8 cellular contexts compared by ENCODE assay signal in the genomic region with DNA sequence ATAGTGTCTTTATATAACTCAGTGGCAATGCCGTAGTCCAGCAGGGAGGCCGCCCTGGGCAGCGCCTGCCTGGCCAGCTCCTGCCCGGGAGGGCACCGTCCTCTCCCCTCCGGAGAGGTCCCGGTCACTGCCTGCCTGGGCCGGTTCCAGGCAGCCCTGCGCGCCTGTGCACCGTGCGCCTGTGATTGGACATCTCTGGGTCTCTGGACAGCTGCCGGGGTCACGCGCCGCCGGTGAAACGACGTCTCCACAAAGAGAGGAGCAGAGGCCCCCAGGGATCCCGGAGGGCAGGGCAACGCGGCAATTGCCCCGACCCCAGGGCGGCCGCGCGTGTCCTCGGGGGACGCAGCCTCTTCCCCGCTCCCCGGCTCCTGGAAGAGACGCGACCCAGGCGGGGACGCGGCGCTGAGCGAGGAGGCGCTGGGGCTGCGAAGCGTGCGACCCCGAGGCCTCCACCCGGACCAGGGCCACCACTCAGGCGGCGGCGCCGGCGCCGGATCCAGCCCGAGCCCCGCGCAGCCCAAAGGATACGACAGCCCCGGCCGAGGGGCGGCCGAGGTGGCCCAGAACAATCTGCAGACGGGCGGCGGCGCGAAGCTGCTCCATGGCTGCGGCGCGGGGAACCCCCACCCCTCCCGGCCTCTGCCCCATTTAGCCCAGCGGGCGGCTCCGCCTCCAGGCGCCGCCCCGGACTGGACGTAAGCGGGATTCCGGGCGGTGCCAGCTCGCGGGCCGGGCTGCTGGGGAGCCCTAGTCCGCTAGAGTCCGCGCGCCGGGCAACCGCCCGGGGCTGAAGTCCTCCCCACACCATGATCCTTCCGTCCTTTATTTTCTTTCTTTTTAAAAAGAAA. TPM values are rescaled to one million over a fixed set of nuclear protein-coding genes. Genes with fewer than 3 reads are reported as not detected.
A peak's percentile ranks its signal among the peaks of the same experiment; 100 is the strongest.
DNase-seq lines count a peak whose midpoint lies in the region; ATAC-seq and TF ChIP-seq lines count a peak whose summit lies in the region.

A gene (minus strand): TSS at position 628 of the 851 bp plus-strand sequence. CDS start 22 bp downstream, at position 606.

- H3K4me3 Mint-ChIP-seq in activated naive CD4-positive, alpha-beta T cell treated with anti-CD3 and anti-CD28 coated beads, Interleukin-2, amount 50 U/mL, for 24 hours: peak within 1 kb of the TSS; percentile 89

- H3K9me3 ChIP-seq in SK-N-SH: no peaks in the 10 kb centered on the region

- WGBS in SK-N-SH (ENCODE audit: low lambda C conversion rate): 0% methylated on average over 16 of the region's 88 CpGs

- no peak for TF ChIP-seq EP300 in SK-N-SH (IDR thresholded peaks at IDR 0.05; ENCODE audit: borderline replicate concordance in 1 of 2, low read depth in 1 of 2, low read length in 1 of 2)

- peaks cover 6 to 7% of the 10 kb centered on the region in 2 experiments; a peak in 3 of 4 replicates for H3K4me1 ChIP-seq in SK-N-SH (ENCODE audit: control insufficient read depth in 1 of 2, insufficient read depth in 2 of 2, low read depth in 1 of 2, low read length in 1 of 2)

- H3K27me3 Mint-ChIP-seq in activated naive CD4-positive, alpha-beta T cell treated with anti-CD3 and anti-CD28 coated beads, Interleukin-2, amount 50 U/mL, for 24 hours: no peaks in the 10 kb centered on the region

- no peaks in the 10 kb centered on the region for H3K9me3 Mint-ChIP-seq in activated naive CD4-positive, alpha-beta T cell treated with anti-CD3 and anti-CD28 coated beads, Interleukin-2, amount 50 U/mL, for 24 hours

- H3K27ac Mint-ChIP-seq in activated naive CD4-positive, alpha-beta T cell treated with anti-CD3 and anti-CD28 coated beads, Interleukin-2, amount 50 U/mL, for 24 hours: peak within 1 kb of the TSS; percentile 86

- H3K79me2 ChIP-seq in SK-N-SH (ENCODE audit: insufficient read depth): peaks cover 18% of the 10 kb centered on the region

- POLR2A ChIA-PET in SK-N-SH (lab: Yijun Ruan, JAX): interaction anchor here (0.5 to 1.6 kb wide), 6 partner anchors 13 to 138 kb away, joined by 3 to 7 read pairs (median 3); a partner anchor contains a TSS

- H3K4me2 ChIP-seq in SK-N-SH: peak within 1 kb of the TSS; percentile 87

- peaks cover 26% of the 10 kb centered on the region for H3K4me1 Mint-ChIP-seq in activated naive CD4-positive, alpha-beta T cell treated with anti-CD3 and anti-CD28 coated beads, Interleukin-2, amount 50 U/mL, for 24 hours

- H4K20me1 ChIP-seq in SK-N-SH (ENCODE audit: insufficient read depth): no peaks in the 10 kb centered on the region

- H3K9ac ChIP-seq in SK-N-SH: peak within 1 kb of the TSS; percentile 86

- CTCF ChIA-PET in SK-N-SH (lab: Yijun Ruan, JAX): interaction anchor here (0.8 to 8.9 kb wide), 6 partner anchors 12 to 137 kb away, joined by 3 to 106 read pairs (median 3); a partner anchor contains a TSS

- ATAC-seq in GM21619 (IDR thresholded peaks at IDR 0.05; ENCODE audit: unreplicated experiment): peak; percentile 63

- TF ChIP-seq CTCF in SK-N-SH (IDR thresholded peaks at IDR 0.05): no peak

- H3K4me3 ChIP-seq in SK-N-SH (ENCODE audit: low read depth in 2 of 2, low read length in 1 of 2): peak within 1 kb of the TSS; percentile 58 to 82

- H2AFZ ChIP-seq in SK-N-SH (ENCODE audit: low read depth): peak within 1 kb of the TSS; percentile 85

- no peaks in the 10 kb centered on the region for H3K36me3 Mint-ChIP-seq in activated naive CD4-positive, alpha-beta T cell treated with anti-CD3 and anti-CD28 coated beads, Interleukin-2, amount 50 U/mL, for 24 hours

- peak; percentile 85 for DNase-seq in EL
- DNase-seq in KG1 (lab: John Stamatoyannopoulos, UW): peak; percentile 66
- peak; percentile 93 for DNase-seq in SK-N-SH
- DNase-seq in globus pallidus (ENCODE audit: low spot score): peak; percentile 93
- peak; percentile 84 for DNase-seq in occipital lobe (lab: John Stamatoyannopoulos, UW)
- peak; percentile 87 for DNase-seq in superior temporal gyrus (ENCODE audit: extremely low spot score)

- H3K27ac ChIP-seq in SK-N-SH (ENCODE audit: low read depth in 2 of 2, low read length in 1 of 2): peak within 1 kb of the TSS; percentile 72 to 82

- H3K9me2 ChIP-seq in SK-N-SH: no peaks in the 10 kb centered on the region

- no peaks in the 10 kb centered on the region for H3K27me3 ChIP-seq in SK-N-SH (ENCODE audit: insufficient read depth)

- H3K36me3 ChIP-seq in SK-N-SH (replicated peaks in 1 of 2; ENCODE audit: control insufficient read depth in 1 of 2, insufficient read depth in 2 of 2, low read length in 1 of 2): no peaks in the 10 kb centered on the region

- peaks cover 10% of the 10 kb centered on the region for H3F3A ChIP-seq in SK-N-SH (replicated peaks; ENCODE audit: insufficient read depth)

- no peak for TF ChIP-seq RAD21 in SK-N-SH (IDR thresholded peaks at IDR 0.05; ENCODE audit: low read length)

TF ChIP-seq in SK-N-SH, 30 proteins besides CTCF, POLR2A, EP300 and RAD21:
- peak; percentile 27; the same call in 1 of the 2 replicates for TF ChIP-seq GABPA (IDR thresholded peaks at IDR 0.05; ENCODE audit: low read depth)
- TF ChIP-seq JUND (IDR thresholded peaks at IDR 0.05): no peak
- peak; percentile 63; the same call in 1 of the 2 replicates for TF ChIP-seq TAF1 (IDR thresholded peaks at IDR 0.05; ENCODE audit: borderline replicate concordance, low read depth, low read length)
- peak; percentile 50; the same call in 1 of the 2 replicates for TF ChIP-seq MXI1 (IDR thresholded peaks at IDR 0.05; ENCODE audit: low read depth, low read length)
- TF ChIP-seq TEAD4 (IDR thresholded peaks at IDR 0.05; ENCODE audit: borderline replicate concordance, insufficient read depth): no peak
- 0 out of 2 replicates have a peak, but pooled peaks have one; percentile 21 for TF ChIP-seq FOXJ3 (CRISPR knock-in tag; IDR thresholded peaks at IDR 0.05)
- TF ChIP-seq GATA2 (CRISPR knock-in tag; IDR thresholded peaks at IDR 0.05): no peak
- peak; percentile 40 for TF ChIP-seq NRF1 (IDR thresholded peaks at IDR 0.05; ENCODE audit: low read depth, low read length)
- TF ChIP-seq, protein P1, sequence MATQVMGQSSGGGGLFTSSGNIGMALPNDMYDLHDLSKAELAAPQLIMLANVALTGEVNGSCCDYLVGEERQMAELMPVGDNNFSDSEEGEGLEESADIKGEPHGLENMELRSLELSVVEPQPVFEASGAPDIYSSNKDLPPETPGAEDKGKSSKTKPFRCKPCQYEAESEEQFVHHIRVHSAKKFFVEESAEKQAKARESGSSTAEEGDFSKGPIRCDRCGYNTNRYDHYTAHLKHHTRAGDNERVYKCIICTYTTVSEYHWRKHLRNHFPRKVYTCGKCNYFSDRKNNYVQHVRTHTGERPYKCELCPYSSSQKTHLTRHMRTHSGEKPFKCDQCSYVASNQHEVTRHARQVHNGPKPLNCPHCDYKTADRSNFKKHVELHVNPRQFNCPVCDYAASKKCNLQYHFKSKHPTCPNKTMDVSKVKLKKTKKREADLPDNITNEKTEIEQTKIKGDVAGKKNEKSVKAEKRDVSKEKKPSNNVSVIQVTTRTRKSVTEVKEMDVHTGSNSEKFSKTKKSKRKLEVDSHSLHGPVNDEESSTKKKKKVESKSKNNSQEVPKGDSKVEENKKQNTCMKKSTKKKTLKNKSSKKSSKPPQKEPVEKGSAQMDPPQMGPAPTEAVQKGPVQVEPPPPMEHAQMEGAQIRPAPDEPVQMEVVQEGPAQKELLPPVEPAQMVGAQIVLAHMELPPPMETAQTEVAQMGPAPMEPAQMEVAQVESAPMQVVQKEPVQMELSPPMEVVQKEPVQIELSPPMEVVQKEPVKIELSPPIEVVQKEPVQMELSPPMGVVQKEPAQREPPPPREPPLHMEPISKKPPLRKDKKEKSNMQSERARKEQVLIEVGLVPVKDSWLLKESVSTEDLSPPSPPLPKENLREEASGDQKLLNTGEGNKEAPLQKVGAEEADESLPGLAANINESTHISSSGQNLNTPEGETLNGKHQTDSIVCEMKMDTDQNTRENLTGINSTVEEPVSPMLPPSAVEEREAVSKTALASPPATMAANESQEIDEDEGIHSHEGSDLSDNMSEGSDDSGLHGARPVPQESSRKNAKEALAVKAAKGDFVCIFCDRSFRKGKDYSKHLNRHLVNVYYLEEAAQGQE (IDR thresholded peaks at IDR 0.05; ENCODE audit: low read depth, low read length): no peak; the same call in 1 of the 2 replicates
- TF ChIP-seq FOSL2 (IDR thresholded peaks at IDR 0.05; ENCODE audit: borderline replicate concordance, low read depth): no peak
- TF ChIP-seq, protein P2, sequence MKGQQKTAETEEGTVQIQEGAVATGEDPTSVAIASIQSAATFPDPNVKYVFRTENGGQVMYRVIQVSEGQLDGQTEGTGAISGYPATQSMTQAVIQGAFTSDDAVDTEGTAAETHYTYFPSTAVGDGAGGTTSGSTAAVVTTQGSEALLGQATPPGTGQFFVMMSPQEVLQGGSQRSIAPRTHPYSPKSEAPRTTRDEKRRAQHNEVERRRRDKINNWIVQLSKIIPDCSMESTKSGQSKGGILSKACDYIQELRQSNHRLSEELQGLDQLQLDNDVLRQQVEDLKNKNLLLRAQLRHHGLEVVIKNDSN (IDR thresholded peaks at IDR 0.05; ENCODE audit: borderline replicate concordance, low read depth): peak; percentile 65
- no peak; the same call in 1 of the 2 replicates for TF ChIP-seq RCOR1 (IDR thresholded peaks at IDR 0.05; ENCODE audit: low read length)
- TF ChIP-seq SIN3A (IDR thresholded peaks at IDR 0.05; ENCODE audit: borderline replicate concordance, low read depth, low read length): peak; percentile 41; the same call in 1 of the 2 replicates
- TF ChIP-seq, protein P3, sequence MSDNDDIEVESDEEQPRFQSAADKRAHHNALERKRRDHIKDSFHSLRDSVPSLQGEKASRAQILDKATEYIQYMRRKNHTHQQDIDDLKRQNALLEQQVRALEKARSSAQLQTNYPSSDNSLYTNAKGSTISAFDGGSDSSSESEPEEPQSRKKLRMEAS (IDR thresholded peaks at IDR 0.05; ENCODE audit: low read depth): peak; percentile 80
- TF ChIP-seq POLR2AphosphoS5 (IDR thresholded peaks at IDR 0.05; ENCODE audit: low read depth, low read length): peak; percentile 79; the same call in 1 of the 2 replicates

RNA-seq across cellular contexts. Expression of the gene that starts here (rescaled TPM):
- polyA plus RNA-seq in SK-N-SH (2012; rRNA removed): 15.6 and 16.2 TPM in 2 replicates
- polyA plus RNA-seq in SK-N-SH (2012; cell fraction: cytosol; rRNA removed): 21.5 and 22.0 TPM in 2 replicates
- 14.6 and 28.5 TPM in 2 replicates for polyA plus RNA-seq in SK-N-SH (2012; cell fraction: nucleus; rRNA removed)
- 9.8 TPM for total RNA-seq in occipital lobe

Comparison
In these comparisons a context has a peak if more than half of its experiments do, and no peak if none do; other contexts are left out.
1. Peak in every context shown above with its lines: DNase-seq, ATAC-seq, H3K4me3 ChIP-seq and H3K27ac ChIP-seq.